10 cellular contexts compared by ENCODE assay signal in the genomic region with DNA sequence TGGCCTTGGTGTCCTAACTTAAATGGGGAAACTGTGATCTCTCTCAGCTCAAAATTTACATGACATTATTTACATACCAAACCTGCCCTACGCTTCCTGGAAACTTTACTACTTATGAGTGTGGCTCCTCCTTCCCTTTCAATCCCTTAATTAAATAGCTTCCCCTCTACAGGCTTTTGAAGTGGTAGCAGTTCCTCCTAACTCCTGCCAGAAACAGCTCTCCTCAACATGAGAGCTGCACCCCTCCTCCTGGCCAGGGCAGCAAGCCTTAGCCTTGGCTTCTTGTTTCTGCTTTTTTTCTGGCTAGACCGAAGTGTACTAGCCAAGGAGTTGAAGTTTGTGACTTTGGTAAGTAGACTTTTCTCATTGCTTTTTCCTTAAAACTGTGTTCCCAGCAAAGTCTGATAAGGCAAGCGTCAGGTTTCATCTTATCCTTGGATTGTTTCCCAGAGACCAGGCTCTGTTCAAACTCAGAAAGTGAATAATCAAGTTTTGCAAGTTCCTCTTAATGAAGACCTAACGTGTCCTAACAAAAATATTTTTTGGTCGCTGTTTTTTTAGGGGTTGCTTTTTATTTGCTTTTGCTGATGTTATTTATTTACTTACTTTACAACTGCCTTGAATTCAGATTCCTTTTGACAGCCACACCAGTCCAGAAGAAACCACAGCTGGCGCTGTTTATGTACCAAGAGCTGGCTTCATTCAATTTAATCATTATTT. TPM values are rescaled to one million over a fixed set of nuclear protein-coding genes. Genes with fewer than 3 reads are reported as not detected.
A peak's percentile ranks its signal among the peaks of the same experiment; 100 is the strongest.
DNase-seq lines count a peak whose midpoint lies in the region; ATAC-seq and TF ChIP-seq lines count a peak whose summit lies in the region.
"Had no signal": no experiment of that assay in that cellular context is flagged by ENCODE, and none has a peak within 500 bp of the region (broad histone marks: within the 10 kb centered on the region; RNA-seq: fewer than 3 reads in every experiment).

A gene with protein sequence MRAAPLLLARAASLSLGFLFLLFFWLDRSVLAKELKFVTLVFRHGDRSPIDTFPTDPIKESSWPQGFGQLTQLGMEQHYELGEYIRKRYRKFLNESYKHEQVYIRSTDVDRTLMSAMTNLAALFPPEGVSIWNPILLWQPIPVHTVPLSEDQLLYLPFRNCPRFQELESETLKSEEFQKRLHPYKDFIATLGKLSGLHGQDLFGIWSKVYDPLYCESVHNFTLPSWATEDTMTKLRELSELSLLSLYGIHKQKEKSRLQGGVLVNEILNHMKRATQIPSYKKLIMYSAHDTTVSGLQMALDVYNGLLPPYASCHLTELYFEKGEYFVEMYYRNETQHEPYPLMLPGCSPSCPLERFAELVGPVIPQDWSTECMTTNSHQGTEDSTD (plus strand): TSS at position 179 of the 720 bp plus-strand sequence. CDS start 50 bp downstream, at position 229.

- 19% methylated on average over 6 of the region's 6 CpGs for WGBS in mammary epithelial cell (ENCODE audit: low coverage, missing lambda C conversion rate)
- WGBS in lower leg skin, 2 donors: 11 to 15% methylated on average over 6 of the region's 6 CpGs
- WGBS in aorta, 2 donors: 6% methylated on average over 6 of the region's 6 CpGs

- intact Hi-C loops in mammary epithelial cell (cut with micrococcal nuclease): no loop called here
- intact Hi-C loops in lower leg skin (cut with DNase I; ENCODE audit: low total_unique reads): no loop called here
- intact Hi-C loops in aorta (cut with DNase I): no loop called here

- peak; percentile 39 for TF ChIP-seq POLR2A in NB4 (IDR thresholded peaks at IDR 0.05; ENCODE audit: extremely low read depth, insufficient read length)
- TF ChIP-seq POLR2A in lower leg skin (IDR thresholded peaks at IDR 0.05): no peak

- TSS peak; percentile 71 for BruUV-seq in mammary epithelial cell (replicated peaks; lab: Mats Ljungman, UMichigan)

- ATAC-seq in aorta (ENCODE audit: low FRiP score) (peak; percentile 90), GM18873 (IDR thresholded peaks at IDR 0.05; ENCODE audit: low FRiP score, unreplicated experiment) (no peak)

- H3K4me3 ChIP-seq in NB4 (ENCODE audit: low read depth, low read length): peak within 1 kb of the TSS; percentile 68
- H3K4me3 ChIP-seq in mammary epithelial cell (replicated peaks in 1 of 3; ENCODE audit: insufficient read depth in 1 of 3, low read depth in 2 of 3, low read length in 3 of 3): peak within 1 kb of the TSS in 1 of 3 experiments; percentile 15
- no peak within 1 kb of the TSS for H3K4me3 ChIP-seq in lower leg skin (ENCODE audit: low read depth, poor library complexity, severe bottlenecking)
- no peak within 1 kb of the TSS for H3K4me3 ChIP-seq in aorta (ENCODE audit: low read length in 2 of 2)

- dilution Hi-C loops in mammary epithelial cell (cut with HindIII; ENCODE audit: low sequenced_read_pairs): no loop called here

- CTCF ChIA-PET in mammary epithelial cell (lab: Charles Lee; ENCODE audit: low non-redundant PET): interaction anchor here (0.6 to 1.0 kb wide), 2 partner anchors 25 to 26 kb away, joined by 4 to 7 read pairs; no protein-coding TSS in a partner anchor

- H3K27ac ChIP-seq in mammary epithelial cell (ENCODE audit: insufficient read depth, low read depth, low read length) (peak within 1 kb of the TSS; percentile 5), aorta (ENCODE audit: low read depth in 1 of 2, low read length in 2 of 2) (peak within 1 kb of the TSS in 1 of 2 donors; percentile 57)

- H4K20me1 ChIP-seq in mammary epithelial cell (ENCODE audit: insufficient read depth, low read length): no peaks in the 10 kb centered on the region

- no peaks in the 10 kb centered on the region for H3K9me3 ChIP-seq in mammary epithelial cell (replicated peaks; ENCODE audit: insufficient read depth, low read length)
- H3K9me3 ChIP-seq in aorta (ENCODE audit: control insufficient read depth, low read length): no peaks in the 10 kb centered on the region
- H3K9me3 ChIP-seq: tibial nerve had no signal

- TF ChIP-seq CTCF in NB4 (IDR thresholded peaks at IDR 0.05; ENCODE audit: low read depth, low read length): no peak
- TF ChIP-seq CTCF in mammary epithelial cell (conservative IDR thresholded peaks at IDR 0.05 in 1 of 2, IDR thresholded peaks at IDR 0.05 in 1 of 2; ENCODE audit: extremely low read depth in 1 of 2, insufficient read depth in 1 of 2, low read depth in 1 of 2, low read length in 2 of 2): no peak
- no peak for TF ChIP-seq CTCF in lower leg skin (IDR thresholded peaks at IDR 0.05)

- H3K4me2 ChIP-seq in mammary epithelial cell (ENCODE audit: insufficient read depth, low read depth, low read length): peak within 1 kb of the TSS; percentile 60

- H3K9ac ChIP-seq in mammary epithelial cell (ENCODE audit: insufficient read depth, low read length): no peak within 1 kb of the TSS

- no peaks in the 10 kb centered on the region for H3K79me2 ChIP-seq in mammary epithelial cell (ENCODE audit: insufficient read depth, low read length)

- peak within 1 kb of the TSS; percentile 81 for H2AFZ ChIP-seq in mammary epithelial cell (ENCODE audit: low read depth, low read length)

- H3K36me3 ChIP-seq in mammary epithelial cell (ENCODE audit: insufficient read depth, low read length) (no peaks in the 10 kb centered on the region), aorta (ENCODE audit: control insufficient read depth in 1 of 2, insufficient read depth in 2 of 2, low read length in 1 of 2) (no peaks in the 10 kb centered on the region)
- H3K36me3 ChIP-seq: tibial nerve had no signal

- H3K4me1 ChIP-seq in mammary epithelial cell (ENCODE audit: insufficient read depth, low read length) (peaks cover 13% of the 10 kb centered on the region), aorta (ENCODE audit: control insufficient read depth in 1 of 2, insufficient read depth in 2 of 2, low read length in 2 of 2) (no peaks in the 10 kb centered on the region)

- DNase-seq in NCI-H526 (lab: John Stamatoyannopoulos, UW): peak; percentile 39 to 44
- DNase-seq in NCI-H526 treated with DMSO at 0.1 percent for 48 hours (lab: John Stamatoyannopoulos, UW): no peak
- DNase-seq in NB4 (ENCODE audit: low read depth): peak; percentile 92
- DNase-seq in mammary epithelial cell: peak; percentile 76
- peak in 1 of 2 donors; percentile 37 for DNase-seq in lower leg skin (ENCODE audit: low spot score in 2 of 2)
- DNase-seq in aorta: peak in 1 of 2 donors; percentile 76
- no peak for DNase-seq in activated CD4-positive, alpha-beta T cell treated with anti-CD3 and anti-CD28 coated beads for 4 hours
- DNase-seq: CD4-positive, CD25-positive, alpha-beta regulatory T cell had no signal

- H3K27me3 ChIP-seq in mammary epithelial cell (ENCODE audit: insufficient read depth, low read length) (no peaks in the 10 kb centered on the region), aorta (ENCODE audit: control insufficient read depth in 1 of 2, insufficient read depth in 2 of 2, low read length in 1 of 2) (no peaks in the 10 kb centered on the region)
- H3K27me3 ChIP-seq: tibial nerve had no signal

- in situ Hi-C loops in mammary epithelial cell (cut with MboI; ENCODE audit: low sequenced_read_pairs in 2 of 2): no loop called here

RNA-seq across cellular contexts. Expression of the gene that starts here (rescaled TPM):
- total RNA-seq in mammary epithelial cell: under 1 TPM in 1 of 2 donors, not detected in 1; 0.33 TPM
- 0.48 TPM for polyA plus RNA-seq in mammary epithelial cell
- not detected for polyA minus RNA-seq in mammary epithelial cell
- 100 to 1,000 TPM in 1 of 4 donors, 10 to 100 TPM in 3; 50.0 to 111 (median 73.9) TPM for total RNA-seq in lower leg skin
- 1 to 10 TPM; 1.2 to 4.2 TPM for total RNA-seq in aorta
- under 1 TPM in 1 of 2 donors, not detected in 1; 0.63 TPM for polyA plus RNA-seq in aorta
- total RNA-seq: CD4-positive, CD25-positive, alpha-beta regulatory T cell had no signal
- polyA plus RNA-seq: CD4-positive, CD25-positive, alpha-beta regulatory T cell had no signal

Comparison
In these comparisons a context has a peak if more than half of its experiments do, and no peak if none do; other contexts are left out.
1. RNA of the gene that starts here (total RNA-seq): 50.0 to 111 TPM in lower leg skin; 1.2 to 4.2 TPM in aorta and 0.33 TPM in mammary epithelial cell; every median in the first group is over 4 times any median in the second.
2. DNase-seq: peak in NCI-H526 (2 of 2) and NB4 (single experiment); none in NCI-H526 treated with DMSO at 0.1 percent for 48 hours (single experiment) and activated CD4-positive, alpha-beta T cell treated with anti-CD3 and anti-CD28 coated beads for 4 hours (0 of 2).
3. Peak in DNase-seq, H3K27ac ChIP-seq and H3K4me2 ChIP-seq in mammary epithelial cell; RNA of the gene not detected or under 1 TPM.